24 cellular contexts compared by ENCODE assay signal in the genomic region with DNA sequence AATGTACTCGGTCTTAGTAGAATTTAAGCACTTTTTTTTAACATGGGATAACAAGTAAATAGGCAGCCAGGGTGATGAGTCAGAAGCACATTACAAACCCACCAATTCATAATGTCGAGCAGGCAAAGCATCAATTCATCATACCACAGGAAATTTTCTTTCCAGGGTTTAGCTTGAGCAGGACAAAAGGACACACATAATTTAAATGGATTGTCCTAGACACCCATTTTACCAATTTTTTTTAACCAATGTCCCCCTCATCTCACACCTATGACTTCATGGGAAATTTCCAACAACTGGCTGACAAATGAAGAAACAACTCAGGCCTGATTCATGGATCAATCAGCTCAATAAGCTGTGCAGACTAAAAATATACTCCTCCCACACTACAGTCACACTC. TPM values are rescaled to one million over a fixed set of nuclear protein-coding genes. Genes with fewer than 3 reads are reported as not detected.
DNase-seq lines count a peak whose midpoint lies in the region; ATAC-seq, FAIRE-seq and TF ChIP-seq lines count a peak whose summit lies in the region.
"Had no signal": no experiment of that assay in that cellular context is flagged by ENCODE, and none has a peak within 500 bp of the region (broad histone marks: within the 10 kb centered on the region; RNA-seq: fewer than 3 reads in every experiment).

No MANE protein-coding gene starts in this region.

- in situ Hi-C loops in mammary epithelial cell (cut with MboI; ENCODE audit: low sequenced_read_pairs in 2 of 2) = no loop called here

- no peak overlapping the region for H3K4me3 Mint-ChIP-seq in activated CD4-positive, alpha-beta T cell treated with anti-CD3 and anti-CD28 coated beads, Interleukin-2, amount 10 ng/mL, durations not matched to agents 24 days and 14 days
- no peak overlapping the region for H3K4me3 Mint-ChIP-seq in stimulated activated memory B cell treated with anti-CD40 and anti-IgM and Interleukin-4, amounts not matched to agents 10 μg/mL and 1 μg/mL and 100 μg/mL, for 72 hours
- H3K4me3 Mint-ChIP-seq: activated CD8-positive, alpha-beta T cell treated with anti-CD3 and anti-CD28 coated beads for 36 hours; activated T-helper 17 cell treated with anti-CD3 and anti-CD28 coated beads, Interleukin-2, amount 50 U/mL, for 72 hours; CD4-positive, CD25-positive, alpha-beta regulatory T cell; stimulated activated naive B cell treated with anti-CD40 and anti-IgM and Interleukin-4, amounts not matched to agents 10 μg/mL and 1 μg/mL and 100 μg/mL, for 72 hours; T-cell had no signal

- no TSS peak for BruUV-seq in mammary epithelial cell (replicated peaks; lab: Mats Ljungman, UMichigan)

- H3K4me2 ChIP-seq in mammary epithelial cell (ENCODE audit: insufficient read depth, low read depth, low read length) = peak overlapping the region; percentile 28
- H3K4me2 ChIP-seq in smooth muscle cell = no peak overlapping the region

- H4K20me1 ChIP-seq in mammary epithelial cell (ENCODE audit: insufficient read depth, low read length) (no peaks in the 10 kb centered on the region), smooth muscle cell (ENCODE audit: low read depth) (no peaks in the 10 kb centered on the region)

- no peaks in the 10 kb centered on the region for H3K36me3 Mint-ChIP-seq in activated CD4-positive, alpha-beta T cell treated with anti-CD3 and anti-CD28 coated beads, Interleukin-2, amount 10 ng/mL, durations not matched to agents 24 days and 14 days (ENCODE audit: low read depth)
- no peaks in the 10 kb centered on the region for H3K36me3 Mint-ChIP-seq in stimulated activated memory B cell treated with anti-CD40 and anti-IgM and Interleukin-4, amounts not matched to agents 10 μg/mL and 1 μg/mL and 100 μg/mL, for 72 hours
- H3K36me3 Mint-ChIP-seq: CD4-positive, CD25-positive, alpha-beta regulatory T cell; stimulated activated naive B cell treated with anti-CD40 and anti-IgM and Interleukin-4, amounts not matched to agents 10 μg/mL and 1 μg/mL and 100 μg/mL, for 72 hours; T-cell had no signal

- no peak overlapping the region for H3K27ac Mint-ChIP-seq in activated CD4-positive, alpha-beta T cell treated with anti-CD3 and anti-CD28 coated beads, Interleukin-2, amount 10 ng/mL, durations not matched to agents 24 days and 14 days
- no peak overlapping the region for H3K27ac Mint-ChIP-seq in stimulated activated memory B cell treated with anti-CD40 and anti-IgM and Interleukin-4, amounts not matched to agents 10 μg/mL and 1 μg/mL and 100 μg/mL, for 72 hours
- H3K27ac Mint-ChIP-seq: activated CD8-positive, alpha-beta T cell treated with anti-CD3 and anti-CD28 coated beads for 36 hours; activated T-helper 17 cell treated with anti-CD3 and anti-CD28 coated beads, Interleukin-2, amount 50 U/mL, for 72 hours; CD4-positive, CD25-positive, alpha-beta regulatory T cell; stimulated activated naive B cell treated with anti-CD40 and anti-IgM and Interleukin-4, amounts not matched to agents 10 μg/mL and 1 μg/mL and 100 μg/mL, for 72 hours; T-cell had no signal

- no peaks in the 10 kb centered on the region for H3K27me3 Mint-ChIP-seq in activated CD4-positive, alpha-beta T cell treated with anti-CD3 and anti-CD28 coated beads, Interleukin-2, amount 10 ng/mL, durations not matched to agents 24 days and 14 days
- H3K27me3 Mint-ChIP-seq in stimulated activated memory B cell treated with anti-CD40 and anti-IgM and Interleukin-4, amounts not matched to agents 10 μg/mL and 1 μg/mL and 100 μg/mL, for 72 hours = no peaks in the 10 kb centered on the region
- H3K27me3 Mint-ChIP-seq: activated CD8-positive, alpha-beta T cell treated with anti-CD3 and anti-CD28 coated beads for 36 hours; activated T-helper 17 cell treated with anti-CD3 and anti-CD28 coated beads, Interleukin-2, amount 50 U/mL, for 72 hours; CD4-positive, CD25-positive, alpha-beta regulatory T cell; stimulated activated naive B cell treated with anti-CD40 and anti-IgM and Interleukin-4, amounts not matched to agents 10 μg/mL and 1 μg/mL and 100 μg/mL, for 72 hours; T-cell had no signal

- TF ChIP-seq POLR2A in prostate gland (IDR thresholded peaks at IDR 0.05) = no peak

- H3F3A ChIP-seq in smooth muscle cell (ENCODE audit: low read depth) = no peaks in the 10 kb centered on the region

- H3K9me3 Mint-ChIP-seq in activated CD4-positive, alpha-beta T cell treated with anti-CD3 and anti-CD28 coated beads, Interleukin-2, amount 10 ng/mL, durations not matched to agents 24 days and 14 days = no peaks in the 10 kb centered on the region
- peaks cover 7% of the 10 kb centered on the region for H3K9me3 Mint-ChIP-seq in stimulated activated memory B cell treated with anti-CD40 and anti-IgM and Interleukin-4, amounts not matched to agents 10 μg/mL and 1 μg/mL and 100 μg/mL, for 72 hours

- no peaks in the 10 kb centered on the region for H3K79me2 ChIP-seq in ACC112 (ENCODE audit: control insufficient read depth, insufficient read depth, low read length, unreplicated experiment)
- no peaks in the 10 kb centered on the region for H3K79me2 ChIP-seq in mammary epithelial cell (ENCODE audit: insufficient read depth, low read length)
- no peaks in the 10 kb centered on the region for H3K79me2 ChIP-seq in smooth muscle cell (ENCODE audit: low read depth)

- ATAC-seq in stimulated activated memory B cell treated with anti-CD40 and anti-IgM and Interleukin-4, amounts not matched to agents 10 μg/mL and 1 μg/mL and 100 μg/mL, for 72 hours = no peak
- ATAC-seq: activated CD8-positive, alpha-beta T cell treated with anti-CD3 and anti-CD28 coated beads for 36 hours; activated T-helper 17 cell treated with anti-CD3 and anti-CD28 coated beads, Interleukin-2, amount 50 U/mL, for 72 hours; stimulated activated naive B cell treated with anti-CD40 and anti-IgM and Interleukin-4, amounts not matched to agents 10 μg/mL and 1 μg/mL and 100 μg/mL, for 72 hours; T-cell had no signal

- intact Hi-C loops in mammary epithelial cell (cut with micrococcal nuclease) = no loop called here
- intact Hi-C loops in prostate gland (cut with DNase I) = no loop called here
- intact Hi-C loops in activated CD4-positive, alpha-beta T cell treated with anti-CD3 and anti-CD28 coated beads, Interleukin-2, amount 10 ng/mL, durations not matched to agents 24 days and 14 days (cut with micrococcal nuclease) = no loop called here

- DNase-seq in HTR-8/SVneo (ENCODE audit: insufficient read length, low spot score) (peak; percentile 42), mammary epithelial cell (peak; percentile 78), iris pigment epithelial cell (ENCODE audit: low read depth) (peak; percentile 88), smooth muscle cell (lab: John Stamatoyannopoulos, UW; ENCODE audit: unreplicated experiment) (no peak), prostate gland (ENCODE audit: low spot score) (no peak)
- DNase-seq in activated CD4-positive, alpha-beta T cell treated with anti-CD3 and anti-CD28 coated beads, Interleukin-2, amount 10 ng/mL, durations not matched to agents 24 days and 14 days = no peak
- DNase-seq: activated CD8-positive, alpha-beta T cell treated with anti-CD3 and anti-CD28 coated beads for 36 hours; amygdala; CD4-positive, CD25-positive, alpha-beta regulatory T cell; DMS79 treated with DMSO at 0.1 percent for 48 hours; erythroblast; KG1; NCI-H1417 treated with DMSO at 0.1 percent for 48 hours; RPMI8226; stimulated activated naive B cell treated with anti-CD40 and anti-IgM and Interleukin-4, amounts not matched to agents 10 μg/mL and 1 μg/mL and 100 μg/mL, for 72 hours; T-cell; trophoblast cell; WERI-Rb-1 had no signal

- no peaks in the 10 kb centered on the region for H3K36me3 ChIP-seq in ACC112 (ENCODE audit: insufficient read depth, low read length)
- no peaks in the 10 kb centered on the region for H3K36me3 ChIP-seq in mammary epithelial cell (ENCODE audit: insufficient read depth, low read length)
- H3K36me3 ChIP-seq in smooth muscle cell (ENCODE audit: low read depth) = no peaks in the 10 kb centered on the region
- no peaks in the 10 kb centered on the region for H3K36me3 ChIP-seq in prostate gland
- H3K36me3 ChIP-seq: WERI-Rb-1 had no signal

- peak overlapping the region; percentile 67 for H3K27ac ChIP-seq in ACC112 (ENCODE audit: low read depth, low read length)
- no peak overlapping the region for H3K27ac ChIP-seq in mammary epithelial cell (ENCODE audit: insufficient read depth, low read depth, low read length)
- no peak overlapping the region for H3K27ac ChIP-seq in smooth muscle cell (ENCODE audit: low read depth)
- no peak overlapping the region for H3K27ac ChIP-seq in prostate gland
- H3K27ac ChIP-seq: WERI-Rb-1 had no signal

- WGBS in mammary epithelial cell (ENCODE audit: low coverage, missing lambda C conversion rate) = 0% methylated on average over 2 of the region's 2 CpGs
- 51% methylated on average over 2 of the region's 2 CpGs for WGBS in smooth muscle cell (ENCODE audit: low lambda C conversion rate)
- WGBS in prostate gland = 82% methylated on average over 2 of the region's 2 CpGs

- no peak overlapping the region for H3K4me3 ChIP-seq in ACC112 (ENCODE audit: low read depth, low read length)
- H3K4me3 ChIP-seq in mammary epithelial cell (replicated peaks in 1 of 3; ENCODE audit: insufficient read depth in 1 of 3, low read depth in 2 of 3, low read length in 3 of 3) = no peak overlapping the region
- no peak overlapping the region for H3K4me3 ChIP-seq in smooth muscle cell
- no peak overlapping the region for H3K4me3 ChIP-seq in prostate gland

- H3K27me3 ChIP-seq in ACC112 (ENCODE audit: insufficient read depth, low read length) (no peaks in the 10 kb centered on the region), mammary epithelial cell (ENCODE audit: insufficient read depth, low read length) (no peaks in the 10 kb centered on the region), smooth muscle cell (ENCODE audit: low read depth) (no peaks in the 10 kb centered on the region), prostate gland (replicated peaks; ENCODE audit: insufficient read depth) (no peaks in the 10 kb centered on the region)

- peak overlapping the region; percentile 7 for H2AFZ ChIP-seq in ACC112 (ENCODE audit: low read length, unreplicated experiment)
- H2AFZ ChIP-seq in mammary epithelial cell (ENCODE audit: low read depth, low read length) = peak overlapping the region; percentile 29
- no peak overlapping the region for H2AFZ ChIP-seq in smooth muscle cell (ENCODE audit: low read depth)

- no peaks in the 10 kb centered on the region for H3K9me3 ChIP-seq in mammary epithelial cell (replicated peaks; ENCODE audit: insufficient read depth, low read length)
- no peaks in the 10 kb centered on the region for H3K9me3 ChIP-seq in smooth muscle cell (replicated peaks; ENCODE audit: low read depth)
- no peaks in the 10 kb centered on the region for H3K9me3 ChIP-seq in prostate gland

- no peaks in the 10 kb centered on the region for H3K4me1 Mint-ChIP-seq in activated CD4-positive, alpha-beta T cell treated with anti-CD3 and anti-CD28 coated beads, Interleukin-2, amount 10 ng/mL, durations not matched to agents 24 days and 14 days
- no peaks in the 10 kb centered on the region for H3K4me1 Mint-ChIP-seq in stimulated activated memory B cell treated with anti-CD40 and anti-IgM and Interleukin-4, amounts not matched to agents 10 μg/mL and 1 μg/mL and 100 μg/mL, for 72 hours
- H3K4me1 Mint-ChIP-seq: activated T-helper 17 cell treated with anti-CD3 and anti-CD28 coated beads, Interleukin-2, amount 50 U/mL, for 72 hours; CD4-positive, CD25-positive, alpha-beta regulatory T cell; stimulated activated naive B cell treated with anti-CD40 and anti-IgM and Interleukin-4, amounts not matched to agents 10 μg/mL and 1 μg/mL and 100 μg/mL, for 72 hours; T-cell had no signal

- no peak for TF ChIP-seq CTCF in mammary epithelial cell (conservative IDR thresholded peaks at IDR 0.05 in 1 of 2, IDR thresholded peaks at IDR 0.05 in 1 of 2; ENCODE audit: extremely low read depth in 1 of 2, insufficient read depth in 1 of 2, low read depth in 1 of 2, low read length in 2 of 2)
- TF ChIP-seq CTCF in smooth muscle cell (IDR thresholded peaks at IDR 0.05; ENCODE audit: borderline replicate concordance, insufficient read depth, poor library complexity, severe bottlenecking) = no peak
- no peak for TF ChIP-seq CTCF in prostate gland (IDR thresholded peaks at IDR 0.05)

- CTCF ChIA-PET in mammary epithelial cell (lab: Charles Lee; ENCODE audit: low non-redundant PET) = interaction anchor here (0.6 kb wide), 1 partner anchor 1507 kb away, joined by 9 read pairs; no protein-coding TSS in a partner anchor

- dilution Hi-C loops in mammary epithelial cell (cut with HindIII; ENCODE audit: low sequenced_read_pairs) = no loop called here

- H3K9ac ChIP-seq in mammary epithelial cell (ENCODE audit: insufficient read depth, low read length) (no peak overlapping the region), smooth muscle cell (ENCODE audit: low read depth) (no peak overlapping the region)

- FAIRE-seq in HTR-8/SVneo (lab: Jason Lieb, UNC) = peak; percentile 86
- FAIRE-seq: A204.1 had no signal

- H3K4me1 ChIP-seq in ACC112 (ENCODE audit: control insufficient read depth, insufficient read depth, low read length, unreplicated experiment) (peaks cover 18% of the 10 kb centered on the region), mammary epithelial cell (ENCODE audit: insufficient read depth, low read length) (peaks cover 18% of the 10 kb centered on the region), smooth muscle cell (ENCODE audit: low read depth) (no peaks in the 10 kb centered on the region), prostate gland (replicated peaks) (no peaks in the 10 kb centered on the region)

RNA-seq across cellular contexts. Expression of a gene that starts 58.8 kb away (rescaled TPM):
- total RNA-seq in mammary epithelial cell (not detected), smooth muscle cell (not detected in 2 replicates), prostate gland (1 to 10 TPM in 1 of 2 donors, not detected in 1; 1.6 TPM)
- polyA plus RNA-seq in mammary epithelial cell (not detected), smooth muscle cell (not detected in 2 replicates)
- polyA minus RNA-seq in mammary epithelial cell = not detected
- not detected in 2 replicates for total RNA-seq in activated CD4-positive, alpha-beta T cell treated with anti-CD3 and anti-CD28 coated beads, Interleukin-2, amount 10 ng/mL, durations not matched to agents 24 days and 14 days
- total RNA-seq: activated CD8-positive, alpha-beta T cell treated with anti-CD3 and anti-CD28 coated beads for 36 hours; activated T-helper 17 cell treated with anti-CD3 and anti-CD28 coated beads, Interleukin-2, amount 50 U/mL, for 72 hours; CD4-positive, CD25-positive, alpha-beta regulatory T cell; mucosa of gallbladder; osteocyte; T-cell had no signal
- polyA plus RNA-seq: CD4-positive, CD25-positive, alpha-beta regulatory T cell had no signal

Comparison
In these comparisons a context has a peak if more than half of its experiments do, and no peak if none do; other contexts are left out.
1. DNase-seq: peak in HTR-8/SVneo (single experiment), mammary epithelial cell (single experiment) and iris pigment epithelial cell (single experiment); none in smooth muscle cell (single experiment), prostate gland (single experiment) and activated CD4-positive, alpha-beta T cell treated with anti-CD3 and anti-CD28 coated beads, Interleukin-2, amount 10 ng/mL, durations not matched to agents 24 days and 14 days (single experiment).